In genomic region chr20:3413393-3413889, GRCh38 we compare ENCODE assay signal across 20 cellular contexts. TPM values are rescaled to one million over a fixed set of nuclear protein-coding genes. Genes with fewer than 3 reads are reported as not detected.
A peak's percentile ranks its signal among the peaks of the same experiment; 100 is the strongest.
DNase-seq lines count a peak whose midpoint lies in the region; ATAC-seq and TF ChIP-seq lines count a peak whose summit lies in the region.
"Had no signal": no experiment of that assay in that cellular context is flagged by ENCODE, and none has a peak within 500 bp of the region (broad histone marks: within the 10 kb centered on the region; RNA-seq: fewer than 3 reads in every experiment).

No MANE protein-coding gene starts in this region.

- no peak for TF ChIP-seq POLR2A in right lobe of liver (IDR thresholded peaks at IDR 0.05)
- TF ChIP-seq POLR2A in uterus (IDR thresholded peaks at IDR 0.05): no peak

- H3K27me3 ChIP-seq in A673 (replicated peaks; ENCODE audit: insufficient read depth, low read depth, low read length, poor library complexity) (no peaks in the 10 kb centered on the region), right lobe of liver (no peaks in the 10 kb centered on the region), uterus (no peaks in the 10 kb centered on the region)

- no peak overlapping the region for H3K27ac ChIP-seq in A673 (ENCODE audit: low read depth, low read length, poor library complexity, severe bottlenecking)
- H3K27ac ChIP-seq in right lobe of liver: no peak overlapping the region
- no peak overlapping the region for H3K27ac ChIP-seq in uterus
- H3K27ac ChIP-seq: A549, GM23248 had no signal

- H3K27me3 Mint-ChIP-seq in nephron progenitor cell (ENCODE audit: low read depth, poor library complexity): peaks cover 27% of the 10 kb centered on the region
- H3K27me3 Mint-ChIP-seq: CD4-positive, alpha-beta memory T cell had no signal

- H3K9me3 ChIP-seq in A673 (ENCODE audit: low read depth, low read length, poor library complexity, severe bottlenecking) (no peaks in the 10 kb centered on the region), right lobe of liver (no peaks in the 10 kb centered on the region), uterus (no peaks in the 10 kb centered on the region)
- H3K9me3 ChIP-seq: A549 had no signal

- CTCF ChIA-PET in A673 (lab: Charles Lee): no interaction called here

- POLR2A ChIA-PET in A673 (lab: Charles Lee; ENCODE audit: low non-redundant PET): no interaction called here

- ATAC-seq in left lobe of liver: peak; percentile 83
- ATAC-seq in right lobe of liver: peak; percentile 80 to 87 (median 81)
- ATAC-seq: A549, GM12878, HCT116 had no signal

- no peak overlapping the region for H3K4me3 Mint-ChIP-seq in nephron progenitor cell
- H3K4me3 Mint-ChIP-seq: CD4-positive, alpha-beta memory T cell; H9 had no signal

- H3K4me1 ChIP-seq in A673 (ENCODE audit: insufficient read depth, low read length, poor library complexity, severe bottlenecking): peaks cover 12% of the 10 kb centered on the region
- peaks cover 0 to 6% (median 0%) of the 10 kb centered on the region in 4 donors for H3K4me1 ChIP-seq in right lobe of liver
- no peaks in the 10 kb centered on the region for H3K4me1 ChIP-seq in uterus

- TF ChIP-seq CTCF in A673 (conservative IDR thresholded peaks at IDR 0.05; ENCODE audit: low read depth, low read length) (no peak), right lobe of liver (IDR thresholded peaks at IDR 0.05) (no peak), uterus (IDR thresholded peaks at IDR 0.05) (no peak), nephron progenitor cell (IDR thresholded peaks at IDR 0.05) (no peak)

- WGBS in right lobe of liver (ENCODE audit: insufficient coverage, low coverage, low lambda C conversion rate, missing lambda C conversion rate): 33% methylated on average over 4 of the region's 4 CpGs

- H3K4me1 Mint-ChIP-seq in nephron progenitor cell: peaks cover 5% of the 10 kb centered on the region

- DNase-seq in A673 (ENCODE audit: low spot score) (peak; percentile 39), DMS79 treated with DMSO at 0.1 percent for 48 hours (lab: John Stamatoyannopoulos, UW) (peak; percentile 45), left lobe of liver (ENCODE audit: low spot score) (peak; percentile 73), right lobe of liver (peak; percentile 42 to 79 (median 75)), uterus (no peak), SIG-M5 treated with dmso at 0.1 percent for 504 hours (lab: John Stamatoyannopoulos, UW; ENCODE audit: unreplicated experiment) (no peak), nephron progenitor cell (no peak)
- DNase-seq: 8988T; C1 segment of cervical spinal cord; Calu3; CD4-positive, alpha-beta memory T cell; COR-L47; DMS53; EL; GDM1; GM23248; H9 had no signal

- BruUV-seq in A673 (replicated peaks; lab: Mats Ljungman, UMichigan): no TSS peak

- peaks cover 23% of the 10 kb centered on the region for H3K9me3 Mint-ChIP-seq in nephron progenitor cell

- intact Hi-C loops in A673 (cut with micrococcal nuclease; ENCODE audit: unreplicated experiment): no loop called here
- intact Hi-C loops in right lobe of liver (cut with DNase I): no loop called here
- intact Hi-C loops in uterus (cut with DNase I; ENCODE audit: low total_unique reads): no loop called here

- H3K36me3 ChIP-seq in A673 (ENCODE audit: insufficient read depth, low read length, poor library complexity, severe bottlenecking): no peaks in the 10 kb centered on the region
- no peaks in the 10 kb centered on the region for H3K36me3 ChIP-seq in right lobe of liver
- no peaks in the 10 kb centered on the region for H3K36me3 ChIP-seq in uterus

- no peak overlapping the region for H3K27ac Mint-ChIP-seq in nephron progenitor cell
- H3K27ac Mint-ChIP-seq: H9 had no signal

- H3K36me3 Mint-ChIP-seq in nephron progenitor cell (ENCODE audit: low read depth): no peaks in the 10 kb centered on the region

- H3K4me3 ChIP-seq in A673 (ENCODE audit: low read depth, low read length, poor library complexity, severe bottlenecking) (no peak overlapping the region), right lobe of liver (no peak overlapping the region), uterus (no peak overlapping the region)
- H3K4me3 ChIP-seq: A549, GM12878, GM23248 had no signal

RNA-seq across cellular contexts. Expression of gene DNAAF9, which starts 6.0 kb away (rescaled TPM):
- total RNA-seq in A673 (2021) (8.1 and 12.1 TPM in 2 replicates), left lobe of liver (2.9 TPM), right lobe of liver (1 to 10 TPM; 2.5 to 4.9 (median 4.2) TPM), uterus (10 to 100 TPM in 2 of 4 donors, 1 to 10 TPM in 2; 5.6 to 25.2 (median 17.3) TPM)

RNA-seq across cellular contexts. Expression of gene ATRN, which starts 57.4 kb away (rescaled TPM):
- total RNA-seq in A673 (2021) (27.1 and 29.6 TPM in 2 replicates), left lobe of liver (45.9 TPM), right lobe of liver (10 to 100 TPM; 46.9 to 82.1 (median 59.1) TPM), uterus (10 to 100 TPM in 3 of 4 donors, 1 to 10 TPM in 1; 7.4 to 76.7 (median 21.2) TPM)

Comparison
In these comparisons a context has a peak if more than half of its experiments do, and no peak if none do; other contexts are left out.
1. DNase-seq: peak in A673 (single experiment), DMS79 treated with DMSO at 0.1 percent for 48 hours (single experiment), left lobe of liver (single experiment) and right lobe of liver (3 of 3); none in uterus (0 of 2), SIG-M5 treated with dmso at 0.1 percent for 504 hours (single experiment) and nephron progenitor cell (single experiment).